ENCODE assay signal across 8 cellular contexts in the genomic region with DNA sequence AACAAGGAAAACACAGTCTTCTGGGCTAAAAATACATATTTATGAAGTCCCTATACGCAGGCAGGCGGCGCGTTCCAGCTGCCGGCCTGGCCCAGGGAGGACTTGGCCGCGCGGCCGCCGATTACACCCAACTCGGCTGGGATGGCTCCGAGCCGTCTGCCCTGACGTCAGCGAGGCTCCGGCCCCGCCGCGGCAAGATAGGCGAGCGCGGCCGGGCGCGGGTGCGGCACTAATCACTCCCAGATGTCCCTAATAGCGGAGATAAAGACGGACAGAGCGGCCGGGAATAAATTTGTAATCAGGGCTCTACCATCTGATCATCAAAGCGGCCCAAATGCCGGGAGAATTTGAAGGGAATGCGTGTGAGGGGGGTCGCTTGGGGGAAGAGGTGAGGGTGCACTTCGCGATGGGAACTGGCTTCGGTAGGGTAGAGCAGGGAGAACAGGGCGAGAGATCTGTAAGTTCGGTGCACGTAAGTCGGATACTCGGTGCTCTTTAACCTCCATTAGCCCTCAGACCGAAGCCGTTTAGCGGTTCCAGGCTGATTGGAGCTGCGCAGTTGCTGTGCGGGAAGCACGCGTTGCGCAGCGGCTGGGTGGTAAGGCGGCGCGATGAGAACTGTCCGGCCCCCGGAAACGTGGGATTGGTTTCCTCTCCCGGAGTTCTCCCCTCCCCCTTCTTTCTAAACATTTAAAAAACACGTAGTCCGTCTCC. TPM values are rescaled to one million over a fixed set of nuclear protein-coding genes. Genes with fewer than 3 reads are reported as not detected.
DNase-seq lines count a peak whose midpoint lies in the region; TF ChIP-seq lines count a peak whose summit lies in the region.

No MANE protein-coding gene starts in this region.

- no peaks in the 10 kb centered on the region for H3K36me3 Mint-ChIP-seq in nephron (ENCODE audit: low read depth)
- peaks cover 19% of the 10 kb centered on the region for H3K36me3 Mint-ChIP-seq in activated T-helper 2 cell treated with anti-CD3 and anti-CD28 coated beads, Interferon-gamma antibody, Interleukin-2, Interleukin-4, amounts not matched to agents 10 μg/mL and 5 μg/mL and 100 μg/mL, durations not matched to agents 14 hours and 24 hours and 36 hours (ENCODE audit: low read depth)

- peaks cover 4% of the 10 kb centered on the region; the same call in 1 of the 2 replicates for H3K9me3 ChIP-seq in SJSA1 (replicated peaks)

- peaks cover 6% of the 10 kb centered on the region for H3K9me3 Mint-ChIP-seq in nephron
- no peaks in the 10 kb centered on the region for H3K9me3 Mint-ChIP-seq in activated T-helper 2 cell treated with anti-CD3 and anti-CD28 coated beads, Interferon-gamma antibody, Interleukin-2, Interleukin-4, amounts not matched to agents 10 μg/mL and 5 μg/mL and 100 μg/mL, durations not matched to agents 14 hours and 24 hours and 36 hours

- H3K27me3 Mint-ChIP-seq in nephron (ENCODE audit: low read depth): peaks cover 100% of the 10 kb centered on the region
- peaks cover 91% of the 10 kb centered on the region for H3K27me3 Mint-ChIP-seq in activated T-helper 2 cell treated with anti-CD3 and anti-CD28 coated beads, Interferon-gamma antibody, Interleukin-2, Interleukin-4, amounts not matched to agents 10 μg/mL and 5 μg/mL and 100 μg/mL, durations not matched to agents 14 hours and 24 hours and 36 hours (ENCODE audit: low read depth)

- peak overlapping the region; percentile 86 to 90 (median 87) for H3K4me3 Mint-ChIP-seq in nephron
- no peak overlapping the region for H3K4me3 Mint-ChIP-seq in activated T-helper 2 cell treated with anti-CD3 and anti-CD28 coated beads, Interferon-gamma antibody, Interleukin-2, Interleukin-4, amounts not matched to agents 10 μg/mL and 5 μg/mL and 100 μg/mL, durations not matched to agents 14 hours and 24 hours and 36 hours (ENCODE audit: low read depth)

- peaks cover 14% of the 10 kb centered on the region for H3K27me3 ChIP-seq in SJSA1 (replicated peaks)

- DNase-seq in HCEC 1CT (peak; percentile 80), SJSA1 (ENCODE audit: low read depth in 1 of 2, low spot score in 2 of 2) (peak in 1 of 2 experiments; percentile 24), fibroblast of gingiva (ENCODE audit: low read depth) (peak; percentile 86), G401 (ENCODE audit: low spot score) (no peak), H4 (ENCODE audit: low spot score) (no peak), GM13977 (ENCODE audit: low spot score) (no peak)
- DNase-seq in activated T-helper 2 cell treated with anti-CD3 and anti-CD28 coated beads, Interferon-gamma antibody, Interleukin-2, Interleukin-4, amounts not matched to agents 10 μg/mL and 5 μg/mL and 100 μg/mL, durations not matched to agents 14 hours and 24 hours and 36 hours (ENCODE audit: low spot score): no peak

- TF ChIP-seq CTCF in nephron (IDR thresholded peaks at IDR 0.05; ENCODE audit: unreplicated experiment in 3 of 3) (no peak), GM13977 (IDR thresholded peaks at IDR 0.05; ENCODE audit: extremely low read depth, insufficient read depth, missing control alignments) (no peak)

- no peak overlapping the region for H3K27ac ChIP-seq in SJSA1

- peaks cover 7% of the 10 kb centered on the region for H3K4me1 ChIP-seq in SJSA1 (replicated peaks)

- H3K27ac Mint-ChIP-seq in nephron: peak overlapping the region; percentile 39 to 68 (median 67)
- no peak overlapping the region for H3K27ac Mint-ChIP-seq in activated T-helper 2 cell treated with anti-CD3 and anti-CD28 coated beads, Interferon-gamma antibody, Interleukin-2, Interleukin-4, amounts not matched to agents 10 μg/mL and 5 μg/mL and 100 μg/mL, durations not matched to agents 14 hours and 24 hours and 36 hours

- peak overlapping the region; percentile 6; the same call in 1 of the 2 replicates for H3K4me3 ChIP-seq in SJSA1

- in situ Hi-C loops in G401 (cut with HindIII; ENCODE audit: low sequenced_read_pairs): no loop called here
- in situ Hi-C loops in GM13977 (cut with MboI; ENCODE audit: low pct_unique_long_range_greater_than_20kb, low sequenced_read_pairs, unreplicated experiment): loop anchor here (25.0 kb wide), 1 partner anchor 690 kb away; no protein-coding TSS in a partner anchor

- peaks cover 68% of the 10 kb centered on the region for H3K4me1 Mint-ChIP-seq in nephron
- H3K4me1 Mint-ChIP-seq in activated T-helper 2 cell treated with anti-CD3 and anti-CD28 coated beads, Interferon-gamma antibody, Interleukin-2, Interleukin-4, amounts not matched to agents 10 μg/mL and 5 μg/mL and 100 μg/mL, durations not matched to agents 14 hours and 24 hours and 36 hours (ENCODE audit: low read depth): no peaks in the 10 kb centered on the region

- intact Hi-C loops in activated T-helper 2 cell treated with anti-CD3 and anti-CD28 coated beads, Interferon-gamma antibody, Interleukin-2, Interleukin-4, amounts not matched to agents 10 μg/mL and 5 μg/mL and 100 μg/mL, durations not matched to agents 14 hours and 24 hours and 36 hours (cut with micrococcal nuclease): loop anchor here (1.0 kb wide), 1 partner anchor 9 kb away; no protein-coding TSS in a partner anchor

- no peaks in the 10 kb centered on the region for H3K36me3 ChIP-seq in SJSA1

RNA-seq across cellular contexts. Expression of a gene that starts 7.7 kb away (rescaled TPM):
- not detected in 2 replicates for total RNA-seq in SJSA1 (2014; rRNA removed; shearing (Covaris generic))
- total RNA-seq in activated T-helper 2 cell treated with anti-CD3 and anti-CD28 coated beads, Interferon-gamma antibody, Interleukin-2, Interleukin-4, amounts not matched to agents 10 μg/mL and 5 μg/mL and 100 μg/mL, durations not matched to agents 14 hours and 24 hours and 36 hours: not detected in 2 replicates
- 0.41 TPM in 1 of 2 replicates, not detected in the other for total RNA-seq in G401 (2014; rRNA removed; shearing (Covaris generic))
- total RNA-seq in H4 (2014; rRNA removed; shearing (Covaris generic)): 0.06 and 1.2 TPM in 2 replicates

Comparison
In these comparisons a context has a peak if more than half of its experiments do, and no peak if none do; other contexts are left out.
1. DNase-seq: peak in HCEC 1CT (single experiment) and fibroblast of gingiva (single experiment); none in activated T-helper 2 cell treated with anti-CD3 and anti-CD28 coated beads, Interferon-gamma antibody, Interleukin-2, Interleukin-4, amounts not matched to agents 10 μg/mL and 5 μg/mL and 100 μg/mL, durations not matched to agents 14 hours and 24 hours and 36 hours (single experiment), G401 (single experiment), H4 (single experiment) and GM13977 (single experiment).